ENCODE assay signal across 18 cellular contexts in genomic region chr2:53880756-53881155, GRCh38. TPM values are rescaled to one million over a fixed set of nuclear protein-coding genes. Genes with fewer than 3 reads are reported as not detected.
DNase-seq lines count a peak whose midpoint lies in the region; ATAC-seq, FAIRE-seq and TF ChIP-seq lines count a peak whose summit lies in the region.
"Had no signal": no experiment of that assay in that cellular context is flagged by ENCODE, and none has a peak within 500 bp of the region (broad histone marks: within the 10 kb centered on the region; RNA-seq: fewer than 3 reads in every experiment).

No MANE protein-coding gene starts in this region.

- peaks cover 17% of the 10 kb centered on the region for H4K20me1 ChIP-seq in astrocyte (ENCODE audit: insufficient read depth, low read length)

- FAIRE-seq in astrocyte (lab: Jason Lieb, UNC) = no peak
- FAIRE-seq: GM12891 had no signal

- H3K4me3 ChIP-seq in breast epithelium (no peak overlapping the region), astrocyte (ENCODE audit: insufficient read depth, low read depth, low read length) (no peak overlapping the region), fibroblast of villous mesenchyme (ENCODE audit: low read depth, low read length) (no peak overlapping the region)
- H3K4me3 ChIP-seq: PC-9, spleen, thyroid gland had no signal

- H3K9me3 ChIP-seq in breast epithelium (no peaks in the 10 kb centered on the region), astrocyte (ENCODE audit: insufficient read depth, low read depth, low read length) (no peaks in the 10 kb centered on the region)
- H3K9me3 ChIP-seq: thyroid gland had no signal

- H3K36me3 ChIP-seq in breast epithelium (no peaks in the 10 kb centered on the region), astrocyte (ENCODE audit: insufficient read depth, low read length) (peaks cover 52% of the 10 kb centered on the region)

- H3K27me3 Mint-ChIP-seq in MCF 10A (ENCODE audit: insufficient read depth, unreplicated experiment) (no peaks in the 10 kb centered on the region), astrocyte (ENCODE audit: low read depth, unreplicated experiment) (no peaks in the 10 kb centered on the region)
- no peaks in the 10 kb centered on the region for H3K27me3 Mint-ChIP-seq in activated CD8-positive, alpha-beta memory T cell treated with anti-CD3 and anti-CD28 coated beads, Interleukin-2, amount 10 ng/mL, durations not matched to agents 7 days and 5 days
- H3K27me3 Mint-ChIP-seq: T-helper 17 cell had no signal

- H3K9ac ChIP-seq in astrocyte (ENCODE audit: low read length) = no peak overlapping the region

- no TSS peak for BruUV-seq in MCF 10A (replicated peaks; lab: Mats Ljungman, UMichigan)

- H3K27me3 ChIP-seq in breast epithelium (no peaks in the 10 kb centered on the region), astrocyte (ENCODE audit: insufficient read depth, low read length) (no peaks in the 10 kb centered on the region)
- H3K27me3 ChIP-seq: spleen, thyroid gland had no signal

- H3K79me2 ChIP-seq in astrocyte (ENCODE audit: insufficient read depth, low read length) = peaks cover 12% of the 10 kb centered on the region

- POLR2A ChIA-PET in MCF 10A (lab: Yijun Ruan, JAX) = no interaction called here

- TF ChIP-seq CTCF in MCF 10A (IDR thresholded peaks at IDR 0.05; ENCODE audit: unreplicated experiment) (no peak), breast epithelium (IDR thresholded peaks at IDR 0.05) (no peak), astrocyte (IDR thresholded peaks at IDR 0.05; ENCODE audit: insufficient read depth, low read depth, low read length) (no peak), fibroblast of villous mesenchyme (IDR thresholded peaks at IDR 0.05; ENCODE audit: insufficient read depth, low read depth, low read length) (no peak)

- H3K4me1 ChIP-seq in breast epithelium (no peaks in the 10 kb centered on the region), astrocyte (ENCODE audit: insufficient read depth, low read length) (peaks cover 12% of the 10 kb centered on the region)
- H3K4me1 ChIP-seq: spleen, thyroid gland had no signal

- peak overlapping the region; percentile 3 for H3K4me2 ChIP-seq in astrocyte (ENCODE audit: low read length)
- H3K4me2 ChIP-seq: PC-9 had no signal

- H3K4me1 Mint-ChIP-seq in MCF 10A (ENCODE audit: insufficient read depth, unreplicated experiment) (peaks cover 6% of the 10 kb centered on the region), astrocyte (ENCODE audit: low read depth, unreplicated experiment) (peaks cover 5% of the 10 kb centered on the region)
- H3K4me1 Mint-ChIP-seq in activated CD8-positive, alpha-beta memory T cell treated with anti-CD3 and anti-CD28 coated beads, Interleukin-2, amount 10 ng/mL, durations not matched to agents 7 days and 5 days = peaks cover 7% of the 10 kb centered on the region
- H3K4me1 Mint-ChIP-seq: T-helper 17 cell had no signal

- no peaks in the 10 kb centered on the region for H3K9me3 Mint-ChIP-seq in MCF 10A (ENCODE audit: unreplicated experiment)
- H3K9me3 Mint-ChIP-seq in astrocyte (ENCODE audit: unreplicated experiment) = no peaks in the 10 kb centered on the region
- H3K9me3 Mint-ChIP-seq in activated CD8-positive, alpha-beta memory T cell treated with anti-CD3 and anti-CD28 coated beads, Interleukin-2, amount 10 ng/mL, durations not matched to agents 7 days and 5 days (ENCODE audit: low read depth) = no peaks in the 10 kb centered on the region

- ATAC-seq in HG02938 (IDR thresholded peaks at IDR 0.05; ENCODE audit: unreplicated experiment) = no peak
- ATAC-seq in activated CD8-positive, alpha-beta memory T cell treated with anti-CD3 and anti-CD28 coated beads, Interleukin-2, amount 10 ng/mL, durations not matched to agents 7 days and 5 days = no peak
- no peak for ATAC-seq in HG03442 (IDR thresholded peaks at IDR 0.05; ENCODE audit: unreplicated experiment)
- ATAC-seq: T-helper 17 cell had no signal

- DNase-seq in MCF 10A (ENCODE audit: unreplicated experiment) = peak; percentile 55
- DNase-seq in breast epithelium (ENCODE audit: low spot score in 2 of 2) = no peak
- peak; percentile 81 for DNase-seq in astrocyte (ENCODE audit: low read depth)
- peak; percentile 34 for DNase-seq in fibroblast of villous mesenchyme (ENCODE audit: low read depth)
- no peak for DNase-seq in T1000 (lab: John Stamatoyannopoulos, UW)
- DNase-seq in activated CD8-positive, alpha-beta memory T cell treated with anti-CD3 and anti-CD28 coated beads, Interleukin-2, amount 10 ng/mL, durations not matched to agents 7 days and 5 days = no peak
- DNase-seq: ACHN; activated CD4-positive, alpha-beta T cell treated with anti-CD3 and anti-CD28 coated beads, Interleukin-2, amount 50 U/mL, for 1 hour; activated effector memory CD4-positive, alpha-beta T cell treated with anti-CD3 and anti-CD28 coated beads, Interleukin-2, amount 50 U/mL, for 16 hours; DMS153; KG1; PC-9; spleen; T-helper 17 cell; thyroid gland had no signal

- peak overlapping the region; percentile 27 for H3K27ac Mint-ChIP-seq in MCF 10A (ENCODE audit: low read depth, unreplicated experiment)
- H3K27ac Mint-ChIP-seq in astrocyte (ENCODE audit: unreplicated experiment) = peak overlapping the region; percentile 62
- H3K27ac Mint-ChIP-seq in activated CD8-positive, alpha-beta memory T cell treated with anti-CD3 and anti-CD28 coated beads, Interleukin-2, amount 10 ng/mL, durations not matched to agents 7 days and 5 days = no peak overlapping the region
- H3K27ac Mint-ChIP-seq: T-helper 17 cell had no signal

- intact Hi-C loops in MCF 10A (cut with micrococcal nuclease) = no loop called here
- intact Hi-C loops in breast epithelium (cut with DNase I; ENCODE audit: low total_unique reads) = no loop called here

- TF ChIP-seq POLR2A in breast epithelium (IDR thresholded peaks at IDR 0.05) = no peak

- CTCF ChIA-PET in MCF 10A (lab: Yijun Ruan, JAX) = no interaction called here
- CTCF ChIA-PET in activated CD8-positive, alpha-beta memory T cell treated with anti-CD3 and anti-CD28 coated beads, Interleukin-2, amount 10 ng/mL, durations not matched to agents 7 days and 5 days (lab: Charles Lee) = no interaction called here

- H3K4me3 Mint-ChIP-seq in MCF 10A (ENCODE audit: unreplicated experiment) (no peak overlapping the region), astrocyte (ENCODE audit: unreplicated experiment) (no peak overlapping the region)
- no peak overlapping the region for H3K4me3 Mint-ChIP-seq in activated CD8-positive, alpha-beta memory T cell treated with anti-CD3 and anti-CD28 coated beads, Interleukin-2, amount 10 ng/mL, durations not matched to agents 7 days and 5 days
- H3K4me3 Mint-ChIP-seq: T-helper 17 cell had no signal

- H3K36me3 Mint-ChIP-seq in MCF 10A (ENCODE audit: insufficient read depth, unreplicated experiment) (peaks cover 62% of the 10 kb centered on the region), astrocyte (ENCODE audit: low read depth, unreplicated experiment) (peaks cover 15% of the 10 kb centered on the region)
- peaks cover 57% of the 10 kb centered on the region for H3K36me3 Mint-ChIP-seq in activated CD8-positive, alpha-beta memory T cell treated with anti-CD3 and anti-CD28 coated beads, Interleukin-2, amount 10 ng/mL, durations not matched to agents 7 days and 5 days

- H2AFZ ChIP-seq in astrocyte (ENCODE audit: low read depth, low read length) = no peak overlapping the region
- H2AFZ ChIP-seq: PC-9 had no signal

- H3K27ac ChIP-seq in breast epithelium = no peak overlapping the region
- peak overlapping the region; percentile 8 for H3K27ac ChIP-seq in astrocyte (ENCODE audit: low read depth, low read length)
- H3K27ac ChIP-seq: PC-9, spleen, thyroid gland had no signal

RNA-seq across cellular contexts. Expression of gene GPR75, which starts 21.0 kb away (rescaled TPM):
- 4.0 and 5.2 TPM in 2 replicates for total RNA-seq in MCF 10A (2022)
- total RNA-seq in breast epithelium = 10 to 100 TPM in 1 of 3 donors, 1 to 10 TPM in 2; 3.2 to 11.3 (median 4.9) TPM
- 4.0 and 5.0 TPM in 2 replicates for total RNA-seq in astrocyte
- total RNA-seq in fibroblast of villous mesenchyme = 2.6 and 4.7 TPM in 2 replicates
- total RNA-seq in activated CD8-positive, alpha-beta memory T cell treated with anti-CD3 and anti-CD28 coated beads, Interleukin-2, amount 10 ng/mL, durations not matched to agents 7 days and 5 days = 1 to 10 TPM; 3.3 to 3.7 TPM

Comparison
In these comparisons a context has a peak if more than half of its experiments do, and no peak if none do; other contexts are left out.
1. DNase-seq: peak in MCF 10A (single experiment), astrocyte (single experiment) and fibroblast of villous mesenchyme (single experiment); none in breast epithelium (0 of 2), T1000 (single experiment) and activated CD8-positive, alpha-beta memory T cell treated with anti-CD3 and anti-CD28 coated beads, Interleukin-2, amount 10 ng/mL, durations not matched to agents 7 days and 5 days (single experiment).